In the genomic region with DNA sequence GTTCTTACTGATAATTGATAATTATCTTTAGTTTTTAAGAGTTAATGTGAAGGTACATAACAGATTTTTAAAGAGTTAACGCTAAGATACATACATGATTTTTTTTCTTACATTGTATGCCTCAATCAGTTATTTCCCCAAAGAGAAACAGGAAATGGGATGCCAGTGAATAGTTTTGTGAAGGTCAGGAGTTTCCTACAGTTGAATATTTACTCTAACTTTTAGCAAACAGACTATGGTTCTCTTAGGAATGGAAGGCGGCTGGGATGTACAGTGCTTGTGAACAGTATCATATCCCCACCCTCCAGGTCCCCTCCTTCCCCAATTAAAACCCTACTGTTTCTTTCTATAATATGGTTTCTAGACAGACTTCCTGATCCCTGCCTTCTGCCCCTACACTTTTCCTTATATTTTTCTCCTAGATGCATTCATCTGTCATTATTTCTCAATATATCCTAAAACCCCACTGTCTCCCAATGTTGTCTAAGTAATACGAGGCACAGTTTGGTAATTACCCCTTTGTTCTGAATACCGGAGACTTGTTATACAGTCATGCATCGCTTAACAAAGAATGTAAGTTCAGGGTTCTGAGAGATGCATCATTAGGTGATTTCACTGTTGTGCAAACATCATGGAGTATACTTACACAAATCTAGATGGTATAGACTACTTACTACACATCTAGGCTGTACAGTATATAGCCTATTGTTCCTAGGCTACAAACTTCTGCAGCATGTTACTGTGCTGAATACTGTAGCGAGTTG, we compare ENCODE assay signal across 2 cellular contexts.
TF ChIP-seq lines count a peak whose summit lies in the region.

No MANE protein-coding gene starts in this region.

TF ChIP-seq in endothelial cell of umbilical vein, 7 proteins besides CTCF, POLR2A, EP300 and RAD21 (continued from another document):
- no peak for TF ChIP-seq JUN (IDR thresholded peaks at IDR 0.05; ENCODE audit: borderline replicate concordance, insufficient read depth, insufficient read length, low read depth)
- no peak for TF ChIP-seq FOS (IDR thresholded peaks at IDR 0.05; ENCODE audit: borderline replicate concordance, insufficient read depth, low read length)
- no peak for TF ChIP-seq GATA2 (IDR thresholded peaks at IDR 0.05; ENCODE audit: insufficient read depth, insufficient read length, low read depth, low read length)

TF ChIP-seq in WTC11, 78 proteins besides CTCF, POLR2A, EP300 and RAD21:
- TF ChIP-seq, protein P1, sequence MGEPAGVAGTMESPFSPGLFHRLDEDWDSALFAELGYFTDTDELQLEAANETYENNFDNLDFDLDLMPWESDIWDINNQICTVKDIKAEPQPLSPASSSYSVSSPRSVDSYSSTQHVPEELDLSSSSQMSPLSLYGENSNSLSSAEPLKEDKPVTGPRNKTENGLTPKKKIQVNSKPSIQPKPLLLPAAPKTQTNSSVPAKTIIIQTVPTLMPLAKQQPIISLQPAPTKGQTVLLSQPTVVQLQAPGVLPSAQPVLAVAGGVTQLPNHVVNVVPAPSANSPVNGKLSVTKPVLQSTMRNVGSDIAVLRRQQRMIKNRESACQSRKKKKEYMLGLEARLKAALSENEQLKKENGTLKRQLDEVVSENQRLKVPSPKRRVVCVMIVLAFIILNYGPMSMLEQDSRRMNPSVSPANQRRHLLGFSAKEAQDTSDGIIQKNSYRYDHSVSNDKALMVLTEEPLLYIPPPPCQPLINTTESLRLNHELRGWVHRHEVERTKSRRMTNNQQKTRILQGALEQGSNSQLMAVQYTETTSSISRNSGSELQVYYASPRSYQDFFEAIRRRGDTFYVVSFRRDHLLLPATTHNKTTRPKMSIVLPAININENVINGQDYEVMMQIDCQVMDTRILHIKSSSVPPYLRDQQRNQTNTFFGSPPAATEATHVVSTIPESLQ (CRISPR knock-in tag; IDR thresholded peaks at IDR 0.05), result no peak
TF ChIP-seq in WTC11: peak in this region for 0.
